Comparison of ENCODE assay signal across 2 cellular contexts in the genomic region with DNA sequence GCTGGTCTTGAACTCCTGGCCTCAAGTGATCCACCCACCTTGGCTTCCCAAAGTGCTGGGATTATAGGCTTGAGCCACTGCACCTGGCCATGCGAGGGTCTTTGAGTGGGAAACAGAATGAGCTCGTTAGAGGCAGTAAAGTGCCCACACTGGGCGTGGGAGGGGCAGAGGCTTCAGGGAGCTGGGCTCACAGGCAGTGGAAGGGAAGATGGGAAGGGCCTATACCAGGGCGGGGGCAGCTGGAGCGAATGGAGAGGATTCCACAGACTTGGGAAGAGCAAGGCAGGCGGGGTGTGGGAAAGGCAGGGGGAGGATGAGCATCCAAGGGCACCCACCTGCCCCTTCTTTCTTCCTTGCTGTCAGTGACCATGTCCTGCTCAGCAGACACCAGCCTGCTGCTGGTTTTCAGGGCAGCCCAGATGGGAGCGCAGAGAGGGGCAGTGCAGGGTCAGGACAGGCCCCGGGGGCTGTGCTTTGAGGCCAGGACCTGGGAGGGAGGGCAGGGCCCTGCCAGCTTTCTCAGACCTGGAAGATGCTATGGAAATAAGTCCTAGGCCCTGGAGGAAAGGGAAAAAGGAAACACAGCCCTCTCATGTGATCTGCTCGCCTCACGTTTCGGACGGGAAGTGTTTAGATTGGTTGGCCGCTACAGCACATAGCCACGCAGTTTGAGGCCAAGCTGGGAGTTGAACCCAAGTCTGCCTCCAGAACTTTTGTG.
TF ChIP-seq lines count a peak whose summit lies in the region.

No MANE protein-coding gene starts in this region.

TF ChIP-seq in A549, 52 proteins besides CTCF, POLR2A, EP300 and RAD21 (continued from another document):
- TF ChIP-seq CHD4 (IDR thresholded peaks at IDR 0.05; ENCODE audit: borderline replicate concordance) = no peak
- no peak for TF ChIP-seq HES2 (IDR thresholded peaks at IDR 0.05)
- no peak for TF ChIP-seq JUNB (IDR thresholded peaks at IDR 0.05)
- no peak for TF ChIP-seq MAX (IDR thresholded peaks at IDR 0.05)
- TF ChIP-seq CBX2 (IDR thresholded peaks at IDR 0.05; ENCODE audit: borderline replicate concordance, low read depth) = no peak
- TF ChIP-seq PHF8 (IDR thresholded peaks at IDR 0.05; ENCODE audit: borderline replicate concordance, low read depth) = no peak
- no peak for TF ChIP-seq TP53 (CRISPR knock-in tag; IDR thresholded peaks at IDR 0.05)
- TF ChIP-seq ZFP36 (IDR thresholded peaks at IDR 0.05; ENCODE audit: borderline replicate concordance, partially characterized antibody) = no peak
- no peak for TF ChIP-seq NFE2L2 (conservative IDR thresholded peaks at IDR 0.05; ENCODE audit: low read length)
- no peak for TF ChIP-seq RCOR1 (IDR thresholded peaks at IDR 0.05; ENCODE audit: low read depth, low read length)
- TF ChIP-seq CHD2 (IDR thresholded peaks at IDR 0.05; ENCODE audit: low read length, partially characterized antibody) = no peak
- TF ChIP-seq HDAC2 (IDR thresholded peaks at IDR 0.05) = no peak

TF ChIP-seq in GM23338, 12 proteins besides CTCF, POLR2A, EP300 and RAD21 (continued from another document):
- TF ChIP-seq EZH2 (IDR thresholded peaks at IDR 0.05; ENCODE audit: low read depth, unreplicated experiment) (no peak), POLR2AphosphoS5 (IDR thresholded peaks at IDR 0.05; ENCODE audit: low read depth) (no peak), REST (IDR thresholded peaks at IDR 0.05; ENCODE audit: unreplicated experiment) (no peak), STAT1 (IDR thresholded peaks at IDR 0.05; ENCODE audit: unreplicated experiment) (no peak), JUNB (IDR thresholded peaks at IDR 0.05; ENCODE audit: unreplicated experiment) (no peak)
- TF ChIP-seq, protein P1, sequence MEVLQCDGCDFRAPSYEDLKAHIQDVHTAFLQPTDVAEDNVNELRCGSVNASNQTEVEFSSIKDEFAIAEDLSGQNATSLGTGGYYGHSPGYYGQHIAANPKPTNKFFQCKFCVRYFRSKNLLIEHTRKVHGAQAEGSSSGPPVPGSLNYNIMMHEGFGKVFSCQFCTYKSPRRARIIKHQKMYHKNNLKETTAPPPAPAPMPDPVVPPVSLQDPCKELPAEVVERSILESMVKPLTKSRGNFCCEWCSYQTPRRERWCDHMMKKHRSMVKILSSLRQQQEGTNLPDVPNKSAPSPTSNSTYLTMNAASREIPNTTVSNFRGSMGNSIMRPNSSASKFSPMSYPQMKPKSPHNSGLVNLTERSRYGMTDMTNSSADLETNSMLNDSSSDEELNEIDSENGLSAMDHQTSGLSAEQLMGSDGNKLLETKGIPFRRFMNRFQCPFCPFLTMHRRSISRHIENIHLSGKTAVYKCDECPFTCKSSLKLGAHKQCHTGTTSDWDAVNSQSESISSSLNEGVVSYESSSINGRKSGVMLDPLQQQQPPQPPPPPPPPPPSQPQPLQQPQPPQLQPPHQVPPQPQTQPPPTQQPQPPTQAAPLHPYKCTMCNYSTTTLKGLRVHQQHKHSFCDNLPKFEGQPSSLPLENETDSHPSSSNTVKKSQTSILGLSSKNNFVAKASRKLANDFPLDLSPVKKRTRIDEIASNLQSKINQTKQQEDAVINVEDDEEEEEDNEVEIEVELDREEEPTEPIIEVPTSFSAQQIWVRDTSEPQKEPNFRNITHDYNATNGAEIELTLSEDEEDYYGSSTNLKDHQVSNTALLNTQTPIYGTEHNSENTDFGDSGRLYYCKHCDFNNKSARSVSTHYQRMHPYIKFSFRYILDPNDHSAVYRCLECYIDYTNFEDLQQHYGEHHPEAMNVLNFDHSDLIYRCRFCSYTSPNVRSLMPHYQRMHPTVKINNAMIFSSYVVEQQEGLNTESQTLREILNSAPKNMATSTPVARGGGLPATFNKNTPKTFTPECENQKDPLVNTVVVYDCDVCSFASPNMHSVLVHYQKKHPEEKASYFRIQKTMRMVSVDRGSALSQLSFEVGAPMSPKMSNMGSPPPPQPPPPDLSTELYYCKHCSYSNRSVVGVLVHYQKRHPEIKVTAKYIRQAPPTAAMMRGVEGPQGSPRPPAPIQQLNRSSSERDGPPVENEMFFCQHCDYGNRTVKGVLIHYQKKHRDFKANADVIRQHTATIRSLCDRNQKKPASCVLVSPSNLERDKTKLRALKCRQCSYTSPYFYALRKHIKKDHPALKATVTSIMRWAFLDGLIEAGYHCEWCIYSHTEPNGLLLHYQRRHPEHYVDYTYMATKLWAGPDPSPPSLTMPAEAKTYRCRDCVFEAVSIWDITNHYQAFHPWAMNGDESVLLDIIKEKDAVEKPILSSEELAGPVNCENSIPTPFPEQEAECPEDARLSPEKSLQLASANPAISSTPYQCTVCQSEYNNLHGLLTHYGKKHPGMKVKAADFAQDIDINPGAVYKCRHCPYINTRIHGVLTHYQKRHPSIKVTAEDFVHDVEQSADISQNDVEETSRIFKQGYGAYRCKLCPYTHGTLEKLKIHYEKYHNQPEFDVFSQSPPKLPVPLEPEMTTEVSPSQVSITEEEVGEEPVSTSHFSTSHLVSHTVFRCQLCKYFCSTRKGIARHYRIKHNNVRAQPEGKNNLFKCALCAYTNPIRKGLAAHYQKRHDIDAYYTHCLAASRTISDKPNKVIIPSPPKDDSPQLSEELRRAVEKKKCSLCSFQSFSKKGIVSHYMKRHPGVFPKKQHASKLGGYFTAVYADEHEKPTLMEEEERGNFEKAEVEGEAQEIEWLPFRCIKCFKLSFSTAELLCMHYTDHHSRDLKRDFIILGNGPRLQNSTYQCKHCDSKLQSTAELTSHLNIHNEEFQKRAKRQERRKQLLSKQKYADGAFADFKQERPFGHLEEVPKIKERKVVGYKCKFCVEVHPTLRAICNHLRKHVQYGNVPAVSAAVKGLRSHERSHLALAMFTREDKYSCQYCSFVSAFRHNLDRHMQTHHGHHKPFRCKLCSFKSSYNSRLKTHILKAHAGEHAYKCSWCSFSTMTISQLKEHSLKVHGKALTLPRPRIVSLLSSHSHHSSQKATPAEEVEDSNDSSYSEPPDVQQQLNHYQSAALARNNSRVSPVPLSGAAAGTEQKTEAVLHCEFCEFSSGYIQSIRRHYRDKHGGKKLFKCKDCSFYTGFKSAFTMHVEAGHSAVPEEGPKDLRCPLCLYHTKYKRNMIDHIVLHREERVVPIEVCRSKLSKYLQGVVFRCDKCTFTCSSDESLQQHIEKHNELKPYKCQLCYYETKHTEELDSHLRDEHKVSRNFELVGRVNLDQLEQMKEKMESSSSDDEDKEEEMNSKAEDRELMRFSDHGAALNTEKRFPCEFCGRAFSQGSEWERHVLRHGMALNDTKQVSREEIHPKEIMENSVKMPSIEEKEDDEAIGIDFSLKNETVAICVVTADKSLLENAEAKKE (CRISPR knock-in tag; IDR thresholded peaks at IDR 0.05) = no peak
